20 cellular contexts compared by ENCODE assay signal in the genomic region with DNA sequence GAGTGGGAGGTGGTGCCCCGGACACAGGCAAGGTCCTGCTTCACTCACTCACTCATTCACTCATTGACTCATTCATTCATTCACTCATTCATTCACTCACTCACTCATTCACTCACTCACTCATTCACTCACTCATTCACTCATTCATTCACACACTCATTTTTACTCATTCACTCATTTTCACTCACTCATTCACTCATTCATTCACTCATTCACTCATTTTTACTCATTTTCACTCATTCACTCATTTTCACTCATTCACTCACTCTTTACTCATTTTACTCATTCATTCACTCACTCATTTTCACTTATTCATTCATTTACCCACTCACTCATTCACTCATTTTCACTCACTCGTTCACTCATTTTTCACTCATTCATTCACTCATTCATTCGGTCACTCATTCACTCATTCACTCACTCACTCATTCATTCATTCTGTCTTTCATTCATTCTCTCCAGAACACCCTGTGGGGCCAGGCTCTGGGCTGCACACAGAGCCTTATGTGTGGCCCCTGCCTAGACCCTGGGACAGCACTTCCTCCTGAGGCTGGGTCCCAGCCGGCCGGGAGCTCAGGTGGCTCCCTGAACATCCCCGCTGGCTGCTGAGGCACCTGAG. TPM values are rescaled to one million over a fixed set of nuclear protein-coding genes. Genes with fewer than 3 reads are reported as not detected.
DNase-seq lines count a peak whose midpoint lies in the region; ATAC-seq, FAIRE-seq and TF ChIP-seq lines count a peak whose summit lies in the region.
"Had no signal": no experiment of that assay in that cellular context is flagged by ENCODE, and none has a peak within 500 bp of the region (broad histone marks: within the 10 kb centered on the region; RNA-seq: fewer than 3 reads in every experiment).

No MANE protein-coding gene starts in this region.

- 41% methylated on average over 6 of the region's 6 CpGs for WGBS in GM12878 (ENCODE audit: insufficient coverage, insufficient replicate concordance, low lambda C conversion rate, missing lambda C conversion rate)

- RAD21 ChIA-PET in GM12878 (lab: Charles Lee; ENCODE audit: unreplicated experiment) = no interaction called here

- in situ Hi-C loops in GM12878 (cut with MboI) = no loop called here

- no peak for FAIRE-seq in GM12878 (lab: Jason Lieb, UNC)
- no peak for FAIRE-seq in D721Med (lab: Jason Lieb, UNC)
- FAIRE-seq: A204.1 had no signal

- no peaks in the 10 kb centered on the region for H3K27me3 ChIP-seq in GM12878 (replicated peaks in 1 of 2; ENCODE audit: control insufficient read depth in 2 of 2, insufficient read depth in 2 of 2, low read length in 1 of 2)

- BruUV-seq in GM12878 (replicated peaks; lab: Mats Ljungman, UMichigan) = no TSS peak

- TF ChIP-seq RAD21 in GM12878 (IDR thresholded peaks at IDR 0.05; ENCODE audit: insufficient read depth, low read depth, low read length) = no peak

- no peak for ATAC-seq in GM12878

- no peaks in the 10 kb centered on the region for H3K79me2 ChIP-seq in GM12878 (ENCODE audit: control insufficient read depth, insufficient read depth, low read length)

- no peak overlapping the region for H3K27ac ChIP-seq in HEK293 (ENCODE audit: extremely low read depth, low read depth, low read length)
- H3K27ac ChIP-seq in GM12878 (ENCODE audit: control insufficient read depth, insufficient read depth) = no peak overlapping the region
- H3K27ac ChIP-seq: PC-9, SK-N-MC had no signal

- CTCF ChIA-PET in HEK293 (lab: Yijun Ruan, JAX) = no interaction called here
- CTCF ChIA-PET in GM12878 (lab: Yijun Ruan, JAX) = no interaction called here

- no peak for TF ChIP-seq EP300 in GM12878 (IDR thresholded peaks at IDR 0.05; ENCODE audit: borderline replicate concordance in 1 of 2, control insufficient read depth in 1 of 2, low read depth in 2 of 2, low read length in 2 of 2)

- H3K4me2 ChIP-seq in GM12878 (ENCODE audit: control insufficient read depth, insufficient read depth) = no peak overlapping the region
- H3K4me2 ChIP-seq: PC-9 had no signal

- H2AFZ ChIP-seq in GM12878 (ENCODE audit: control insufficient read depth, low read depth, low read length) = no peak overlapping the region
- H2AFZ ChIP-seq: PC-9 had no signal

- H3K9ac ChIP-seq in GM12878 (ENCODE audit: control insufficient read depth, insufficient read depth, low read length) = no peak overlapping the region

- no peak for TF ChIP-seq CTCF in HEK293 (tag by site-specific recombination; IDR thresholded peaks at IDR 0.05)
- no peak for TF ChIP-seq CTCF in GM12878 (IDR thresholded peaks at IDR 0.05 in 2 of 3, conservative IDR thresholded peaks at IDR 0.05 in 1 of 3; ENCODE audit: control insufficient read depth in 2 of 3, extremely low read depth in 1 of 3, insufficient read depth in 1 of 3, low read depth in 3 of 3, low read length in 3 of 3)
- no peak for TF ChIP-seq CTCF in D721Med (IDR thresholded peaks at IDR 0.05; ENCODE audit: insufficient read depth, missing control alignments)

- POLR2A ChIA-PET in HEK293 (lab: Yijun Ruan, JAX) (interaction anchor here (1.6 kb wide), 1 partner anchor 9 kb away, joined by 5 read pairs; a partner anchor contains a TSS), GM12878 (lab: Charles Lee) (no interaction called here)

- intact Hi-C loops in GM12878 (cut with micrococcal nuclease; ENCODE audit: unreplicated experiment) = no loop called here

- H3K4me3 ChIP-seq in HEK293 (ENCODE audit: low read depth, low read length) (no peak overlapping the region), GM12878 (no peak overlapping the region)
- H3K4me3 ChIP-seq: PC-9, SK-N-MC had no signal

- H3K36me3 ChIP-seq in HEK293 (ENCODE audit: control insufficient read depth in 2 of 2, insufficient read depth in 1 of 2, low read length in 2 of 2) = no peaks in the 10 kb centered on the region
- no peaks in the 10 kb centered on the region for H3K36me3 ChIP-seq in GM12878 (ENCODE audit: control insufficient read depth in 2 of 2, insufficient read depth in 2 of 2, low read length in 1 of 2)

- no peak for DNase-seq in GM12878 (ENCODE audit: low read depth, low spot score)
- DNase-seq in activated CD4-positive, alpha-beta T cell treated with anti-CD3 and anti-CD28 coated beads, Interleukin-2, amount 50 U/mL, for 4 hours = no peak
- DNase-seq in D721Med (ENCODE audit: insufficient read length, low spot score) = no peak
- DNase-seq: EL, GF-D8, H7, KBM-7, NCI-H1092 treated with DMSO at 0.1 percent for 48 hours, NCI-H1436 treated with DMSO at 0.1 percent for 48 hours, NCI-H2029, NCI-H226, NCI-H510A treated with DMSO at 0.1 percent for 48 hours, NCI-H748 treated with DMSO at 0.1 percent for 48 hours, PC-9, RPMI8226, SHP77, SW 1271 had no signal

- no peaks in the 10 kb centered on the region for H4K20me1 ChIP-seq in GM12878 (ENCODE audit: control insufficient read depth, insufficient read depth)

- no peak for TF ChIP-seq POLR2A in GM12878 (IDR thresholded peaks at IDR 0.05; ENCODE audit: low read depth, low read length)

- H3K4me1 ChIP-seq in HEK293 (ENCODE audit: control insufficient read depth, insufficient read depth, low read length) (no peaks in the 10 kb centered on the region), GM12878 (ENCODE audit: control insufficient read depth, insufficient read depth, low read length) (no peaks in the 10 kb centered on the region)

- SMC1A ChIA-PET in GM12878 (lab: Charles Lee; ENCODE audit: uncharacterized antibody, unreplicated experiment) = no interaction called here

- no peaks in the 10 kb centered on the region for H3K9me3 ChIP-seq in HEK293 (ENCODE audit: control insufficient read depth, insufficient read depth, low read depth, low read length)
- no peaks in the 10 kb centered on the region for H3K9me3 ChIP-seq in GM12878 (replicated peaks; ENCODE audit: control insufficient read depth, insufficient read depth, low read length)

RNA-seq across cellular contexts. Expression of a gene that starts 9.2 kb away (rescaled TPM):
- total RNA-seq in GM12878 (2013; cell fraction: nucleolus; rRNA removed) = 17.3 and 24.3 TPM in 2 replicates
- total RNA-seq in GM12878 (2014; rRNA removed) (40.9 and 48.3 TPM in 2 replicates), GM12878 (2014; rRNA removed; fragmentation: Illumina TruSeq; extraction: Trizol) (7.3 and 9.7 TPM in 2 replicates), GM12878 (2021) (47.4 and 49.7 TPM in 2 replicates)
- polyA plus RNA-seq in GM12878 (2011; ENCODE audit: low read depth) = 5.8 TPM
- polyA plus RNA-seq in GM12878 (2011; rRNA removed) (3.4 and 9.4 TPM in 2 replicates), GM12878 (2014; fragmentation: Illumina TruSeq; extraction: Trizol) (0.36 and 4.0 TPM in 2 replicates), GM12878 (2014; fragmentation: Nextera tagmentation; extraction: Ambion mirVana) (1 to 10 TPM in 1 of 2 experiments, under 1 TPM in 1; 0.55 to 1.2 TPM), GM12878 (2014; rRNA removed) (49.9 and 67.3 TPM in 2 replicates), GM12878 (2016; fragmentation: Nextera tagmentation; extraction: Ambion mirVana) (10 to 100 TPM; 32.4 to 43.1 TPM)
- polyA plus RNA-seq in GM12878 (2011; cell fraction: cytosol; rRNA removed) = 22.4 and 31.5 TPM in 2 replicates
- polyA plus RNA-seq in GM12878 (2011; cell fraction: nucleus; rRNA removed) = 62.1 and 77.9 TPM in 2 replicates
- 16.2 and 19.5 TPM in 2 replicates for polyA plus RNA-seq in GM12878 (2012)
- polyA minus RNA-seq in GM12878 (2011; rRNA and poly(A)+ RNA removed) = 6.1 and 17.2 TPM in 2 replicates
- polyA minus RNA-seq in GM12878 (2011; cell fraction: cytosol; rRNA and poly(A)+ RNA removed) = 8.7 and 15.1 TPM in 2 replicates
- 27.2 and 44.4 TPM in 2 replicates for polyA minus RNA-seq in GM12878 (2011; cell fraction: nucleus; rRNA and poly(A)+ RNA removed)

RNA-seq across cellular contexts. Expression of a gene that starts 9.4 kb away (rescaled TPM):
- 40.0 and 49.3 TPM in 2 replicates for total RNA-seq in GM12878 (2013; cell fraction: nucleolus; rRNA removed)
- 25.6 and 30.0 TPM in 2 replicates for total RNA-seq in GM12878 (2014; rRNA removed)
- total RNA-seq in GM12878 (2014; rRNA removed; fragmentation: Illumina TruSeq; extraction: Trizol) = 6.4 and 8.8 TPM in 2 replicates
- 76.0 and 87.8 TPM in 2 replicates for total RNA-seq in GM12878 (2021)
- polyA plus RNA-seq in GM12878 (2011; ENCODE audit: low read depth) = 7.8 TPM
- polyA plus RNA-seq in GM12878 (2011; rRNA removed) = 4.3 and 7.2 TPM in 2 replicates
- 15.4 and 27.1 TPM in 2 replicates for polyA plus RNA-seq in GM12878 (2011; cell fraction: cytosol; rRNA removed)
- 280 and 396 TPM in 2 replicates for polyA plus RNA-seq in GM12878 (2011; cell fraction: nucleus; rRNA removed)
- 24.4 and 30.7 TPM in 2 replicates for polyA plus RNA-seq in GM12878 (2012)
- polyA plus RNA-seq in GM12878 (2014; fragmentation: Illumina TruSeq; extraction: Trizol) = 0.33 and 1.7 TPM in 2 replicates
- 1 to 10 TPM; 1.6 to 6.2 TPM for polyA plus RNA-seq in GM12878 (2014; fragmentation: Nextera tagmentation; extraction: Ambion mirVana)
- 44.1 and 51.1 TPM in 2 replicates for polyA plus RNA-seq in GM12878 (2014; rRNA removed)
- 10 to 100 TPM; 48.3 to 62.6 TPM for polyA plus RNA-seq in GM12878 (2016; fragmentation: Nextera tagmentation; extraction: Ambion mirVana)
- 5.6 and 12.4 TPM in 2 replicates for polyA minus RNA-seq in GM12878 (2011; rRNA and poly(A)+ RNA removed)
- 8.0 and 11.6 TPM in 2 replicates for polyA minus RNA-seq in GM12878 (2011; cell fraction: cytosol; rRNA and poly(A)+ RNA removed)
- polyA minus RNA-seq in GM12878 (2011; cell fraction: nucleus; rRNA and poly(A)+ RNA removed) = 28.0 and 44.2 TPM in 2 replicates

RNA-seq across cellular contexts. Expression of a gene that starts 18.5 kb away (rescaled TPM):
- total RNA-seq in GM12878 (2013; cell fraction: nucleolus; rRNA removed) = 0.69 and 1.6 TPM in 2 replicates
- total RNA-seq in GM12878 (2014; rRNA removed) (not detected in 2 replicates), GM12878 (2014; rRNA removed; fragmentation: Illumina TruSeq; extraction: Trizol) (not detected in 2 replicates), GM12878 (2021) (not detected in 2 replicates)
- not detected for polyA plus RNA-seq in GM12878 (2011; ENCODE audit: low read depth)
- polyA plus RNA-seq in GM12878 (2011; rRNA removed) (0.08 TPM in 1 of 2 replicates, not detected in the other), GM12878 (2014; fragmentation: Illumina TruSeq; extraction: Trizol) (not detected in 2 replicates), GM12878 (2014; fragmentation: Nextera tagmentation; extraction: Ambion mirVana) (not detected), GM12878 (2014; rRNA removed) (not detected in 2 replicates), GM12878 (2016; fragmentation: Nextera tagmentation; extraction: Ambion mirVana) (not detected)
- 0.03 TPM in 1 of 2 replicates, not detected in the other for polyA plus RNA-seq in GM12878 (2011; cell fraction: cytosol; rRNA removed)
- polyA plus RNA-seq in GM12878 (2011; cell fraction: nucleus; rRNA removed) = 0.20 and 0.40 TPM in 2 replicates
- polyA plus RNA-seq in GM12878 (2012) = 0.18 TPM in 1 of 2 replicates, not detected in the other
- not detected in 2 replicates for polyA minus RNA-seq in GM12878 (2011; rRNA and poly(A)+ RNA removed)
- 2.7 and 2.9 TPM in 2 replicates for polyA minus RNA-seq in GM12878 (2011; cell fraction: cytosol; rRNA and poly(A)+ RNA removed)
- polyA minus RNA-seq in GM12878 (2011; cell fraction: nucleus; rRNA and poly(A)+ RNA removed) = 0.12 and 0.29 TPM in 2 replicates
- total RNA-seq: H7 had no signal

RNA-seq across cellular contexts. Expression of a gene that starts 21.5 kb away (rescaled TPM):
- not detected in 2 replicates for total RNA-seq in GM12878 (2013; cell fraction: nucleolus; rRNA removed)
- total RNA-seq in GM12878 (2014; rRNA removed) (not detected in 2 replicates), GM12878 (2014; rRNA removed; fragmentation: Illumina TruSeq; extraction: Trizol) (not detected in 2 replicates), GM12878 (2021) (not detected in 2 replicates)
- 0.33 TPM for polyA plus RNA-seq in GM12878 (2011; ENCODE audit: low read depth)
- polyA plus RNA-seq in GM12878 (2011; rRNA removed) (not detected in 2 replicates), GM12878 (2014; fragmentation: Illumina TruSeq; extraction: Trizol) (not detected in 2 replicates), GM12878 (2014; fragmentation: Nextera tagmentation; extraction: Ambion mirVana) (not detected), GM12878 (2014; rRNA removed) (not detected in 2 replicates), GM12878 (2016; fragmentation: Nextera tagmentation; extraction: Ambion mirVana) (not detected)
- polyA plus RNA-seq in GM12878 (2011; cell fraction: cytosol; rRNA removed) = not detected in 2 replicates
- polyA plus RNA-seq in GM12878 (2011; cell fraction: nucleus; rRNA removed) = not detected in 2 replicates
- polyA plus RNA-seq in GM12878 (2012) = 0.88 TPM in 1 of 2 replicates, not detected in the other
- polyA minus RNA-seq in GM12878 (2011; rRNA and poly(A)+ RNA removed) = not detected in 2 replicates
- polyA minus RNA-seq in GM12878 (2011; cell fraction: cytosol; rRNA and poly(A)+ RNA removed) = not detected in 2 replicates
- not detected in 2 replicates for polyA minus RNA-seq in GM12878 (2011; cell fraction: nucleus; rRNA and poly(A)+ RNA removed)
- total RNA-seq: H7, PC-9 had no signal

RNA-seq across cellular contexts. Expression of a gene that starts 38.2 kb away (rescaled TPM):
- 153 and 173 TPM in 2 replicates for total RNA-seq in GM12878 (2013; cell fraction: nucleolus; rRNA removed)
- 31.9 and 37.4 TPM in 2 replicates for total RNA-seq in GM12878 (2014; rRNA removed)
- total RNA-seq in GM12878 (2014; rRNA removed; fragmentation: Illumina TruSeq; extraction: Trizol) = 12.7 TPM in 2 replicates
- 30.2 and 33.5 TPM in 2 replicates for total RNA-seq in GM12878 (2021)
- 16.8 TPM for polyA plus RNA-seq in GM12878 (2011; ENCODE audit: low read depth)
- polyA plus RNA-seq in GM12878 (2011; rRNA removed) = 24.6 and 29.7 TPM in 2 replicates
- 38.9 and 47.3 TPM in 2 replicates for polyA plus RNA-seq in GM12878 (2011; cell fraction: cytosol; rRNA removed)
- polyA plus RNA-seq in GM12878 (2011; cell fraction: nucleus; rRNA removed) = 179 and 201 TPM in 2 replicates
- polyA plus RNA-seq in GM12878 (2012) = 21.4 and 28.0 TPM in 2 replicates
- polyA plus RNA-seq in GM12878 (2014; fragmentation: Illumina TruSeq; extraction: Trizol) = 4.9 and 11.5 TPM in 2 replicates
- 1 to 10 TPM; 1.4 to 4.0 TPM for polyA plus RNA-seq in GM12878 (2014; fragmentation: Nextera tagmentation; extraction: Ambion mirVana)
- 36.3 and 49.5 TPM in 2 replicates for polyA plus RNA-seq in GM12878 (2014; rRNA removed)
- polyA plus RNA-seq in GM12878 (2016; fragmentation: Nextera tagmentation; extraction: Ambion mirVana) = 10 to 100 TPM; 36.3 to 37.5 TPM
- polyA minus RNA-seq in GM12878 (2011; rRNA and poly(A)+ RNA removed) = 27.0 and 44.8 TPM in 2 replicates
- 11.6 and 13.6 TPM in 2 replicates for polyA minus RNA-seq in GM12878 (2011; cell fraction: cytosol; rRNA and poly(A)+ RNA removed)
- 67.1 and 98.5 TPM in 2 replicates for polyA minus RNA-seq in GM12878 (2011; cell fraction: nucleus; rRNA and poly(A)+ RNA removed)
